Comparison of ENCODE assay signal across 8 cellular contexts in the genomic region with DNA sequence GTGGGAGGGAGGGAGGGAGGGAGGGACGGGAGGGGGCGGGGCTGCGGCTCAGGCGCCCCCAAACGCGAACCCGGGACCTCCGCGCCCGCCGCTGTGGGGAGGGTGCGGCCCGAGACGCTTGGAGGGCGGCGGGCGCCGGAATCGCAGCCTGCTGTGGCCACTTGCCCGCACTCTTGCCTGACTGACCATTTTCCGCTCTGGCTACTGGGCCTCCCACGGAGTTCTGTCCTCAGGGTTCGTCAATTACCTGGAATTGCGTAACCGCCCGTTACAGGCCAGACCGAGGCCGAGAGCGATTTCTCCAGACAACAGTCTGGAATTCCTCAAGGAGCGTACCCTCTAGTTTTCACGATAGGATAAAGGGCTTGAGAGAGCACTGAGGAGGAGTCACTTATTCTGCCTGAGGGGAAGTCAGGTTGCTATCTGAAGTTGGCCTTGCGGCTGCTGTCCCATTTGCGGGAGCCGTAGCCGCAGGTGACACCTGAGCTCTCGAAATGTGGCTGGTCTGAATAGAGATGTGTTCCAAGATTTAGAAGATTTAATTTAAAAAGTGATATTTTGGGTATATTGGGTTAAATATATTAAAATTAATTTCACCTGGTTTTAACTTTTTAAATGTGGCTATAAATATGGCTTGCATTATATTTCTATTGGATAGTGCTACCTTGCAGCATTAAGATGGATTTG. TPM values are rescaled to one million over a fixed set of nuclear protein-coding genes. Genes with fewer than 3 reads are reported as not detected.
DNase-seq lines count a peak whose midpoint lies in the region; ATAC-seq, FAIRE-seq and TF ChIP-seq lines count a peak whose summit lies in the region.

No MANE protein-coding gene starts in this region.

- FAIRE-seq in GM12891 (lab: Jason Lieb, UNC), result no peak

- peaks cover 31% of the 10 kb centered on the region for H3K4me1 Mint-ChIP-seq in central memory CD8-positive, alpha-beta T cell

- peaks cover 24% of the 10 kb centered on the region for H3K36me3 Mint-ChIP-seq in central memory CD8-positive, alpha-beta T cell (ENCODE audit: insufficient read depth)

- peak overlapping the region; percentile 95 for H3K4me3 Mint-ChIP-seq in central memory CD8-positive, alpha-beta T cell

- TF ChIP-seq CTCF in AG09319 (IDR thresholded peaks at IDR 0.05; ENCODE audit: low read depth, low read length), result no peak

- no peak overlapping the region for H3K27ac Mint-ChIP-seq in central memory CD8-positive, alpha-beta T cell (ENCODE audit: low read depth)

- H3K27me3 Mint-ChIP-seq in central memory CD8-positive, alpha-beta T cell, result no peaks in the 10 kb centered on the region

- ATAC-seq in GM18858 (IDR thresholded peaks at IDR 0.05; ENCODE audit: unreplicated experiment) (peak; percentile 27), HG03135 (IDR thresholded peaks at IDR 0.05; ENCODE audit: unreplicated experiment) (peak; percentile 47), left lobe of liver (peak; percentile 75)
- no peak for ATAC-seq in central memory CD8-positive, alpha-beta T cell (replicated peaks; ENCODE audit: extremely low read depth, poor library complexity, severe bottlenecking)

- no peak for TF ChIP-seq POLR2A in GM12891 (IDR thresholded peaks at IDR 0.05; ENCODE audit: low read depth, low read length)

- H3K9me3 Mint-ChIP-seq in central memory CD8-positive, alpha-beta T cell, result no peaks in the 10 kb centered on the region

- DNase-seq in AG09319 (ENCODE audit: extremely low read depth, low read depth) (peak; percentile 55), NOMO-1 treated with DMSO at 0.1 percent for 48 hours (lab: John Stamatoyannopoulos, UW; ENCODE audit: unreplicated experiment) (peak; percentile 39), left lobe of liver (ENCODE audit: low spot score) (peak; percentile 88), superior temporal gyrus (ENCODE audit: extremely low spot score) (peak; percentile 65), GM12891 (ENCODE audit: insufficient read length, low spot score) (no peak)
- no peak for DNase-seq in central memory CD8-positive, alpha-beta T cell (ENCODE audit: low spot score in 2 of 2)

TF ChIP-seq in GM12891, 5 proteins besides CTCF, POLR2A, EP300 and RAD21:
- TF ChIP-seq SPI1 (IDR thresholded peaks at IDR 0.05; ENCODE audit: low read depth, low read length), result no peak
- no peak for TF ChIP-seq TAF1 (IDR thresholded peaks at IDR 0.05; ENCODE audit: low read depth, low read length)
- TF ChIP-seq PAX5 (IDR thresholded peaks at IDR 0.05; ENCODE audit: insufficient read depth, low read length, severe bottlenecking), result no peak
- TF ChIP-seq POU2F2 (IDR thresholded peaks at IDR 0.05; ENCODE audit: low read depth, low read length), result no peak
- no peak for TF ChIP-seq POLR2AphosphoS5 (IDR thresholded peaks at IDR 0.05; ENCODE audit: low read depth, low read length)

RNA-seq across cellular contexts. Expression of gene ZNF641, which starts 0.4 kb away (rescaled TPM):
- 7.8 TPM for total RNA-seq in left lobe of liver
- polyA plus RNA-seq in GM12891 (2012; ENCODE audit: low read depth, missing spikeins), result 2.0 TPM

Comparison
In these comparisons a context has a peak if more than half of its experiments do, and no peak if none do; other contexts are left out.
1. DNase-seq: peak in AG09319 (single experiment), NOMO-1 treated with DMSO at 0.1 percent for 48 hours (single experiment), left lobe of liver (single experiment) and superior temporal gyrus (single experiment); none in central memory CD8-positive, alpha-beta T cell (0 of 2) and GM12891 (single experiment).